5 cellular contexts compared by ENCODE assay signal in the genomic region with DNA sequence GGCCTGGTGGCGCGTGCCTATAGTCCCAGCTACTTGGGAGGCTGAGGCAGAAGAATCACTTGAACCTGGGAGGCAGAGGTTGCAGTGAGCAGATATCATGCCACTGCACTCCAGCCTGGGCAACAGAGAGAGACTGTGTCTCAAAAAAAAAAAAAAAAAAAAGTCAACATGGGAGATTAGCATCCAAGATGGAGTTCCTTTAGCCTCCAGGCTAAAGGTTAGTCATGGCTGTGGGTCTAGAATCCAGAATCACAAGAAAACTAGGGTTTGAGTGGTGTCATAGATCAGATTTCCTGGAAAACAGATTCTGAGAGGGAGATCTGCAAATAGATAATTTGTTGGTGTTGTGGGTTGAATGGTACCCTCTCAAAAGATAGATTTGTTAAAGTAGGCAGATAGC.
DNase-seq lines count a peak whose midpoint lies in the region; ATAC-seq and TF ChIP-seq lines count a peak whose summit lies in the region.
"Not testable (repeated sequence)": the region's sequence is repeated elsewhere in the genome, so short reads cannot be mapped to it uniquely, and the experiment has no call there.

No MANE protein-coding gene starts in this region.

- intact Hi-C loops in esophagus squamous epithelium (cut with DNase I) = not testable (repeated sequence)

- TF ChIP-seq CTCF in RWPE2 (IDR thresholded peaks at IDR 0.05; ENCODE audit: poor library complexity, severe bottlenecking); endothelial cell (IDR thresholded peaks at IDR 0.05; ENCODE audit: unreplicated experiment); esophagus squamous epithelium (IDR thresholded peaks at IDR 0.05): not testable (repeated sequence)

- not testable (repeated sequence) for H2AFZ ChIP-seq in trophoblast cell (ENCODE audit: insufficient read depth, low read length, poor library complexity)

- not testable (repeated sequence) for H2BK120ac ChIP-seq in trophoblast cell (ENCODE audit: insufficient read depth, low read length, poor library complexity)

- H3K4me3 ChIP-seq in RWPE2 (ENCODE audit: severe bottlenecking); esophagus squamous epithelium; trophoblast cell (ENCODE audit: low read depth, low read length): not testable (repeated sequence)

- H3K18ac ChIP-seq in trophoblast cell (ENCODE audit: low read length) = not testable (repeated sequence)

- WGBS in esophagus squamous epithelium, 2 donors = 100% methylated on average over 2 of the region's 2 CpGs; no CpG with 5 or more reads in 1 of the 2 donors
- no CpG with 5 or more reads among the region's 2 CpGs for WGBS in trophoblast cell (ENCODE audit: extremely low coverage, insufficient coverage, insufficient read length)

- not testable (repeated sequence) for H3K4ac ChIP-seq in trophoblast cell (ENCODE audit: low read depth, low read length)

- H3K9ac ChIP-seq in trophoblast cell (ENCODE audit: low read length) = not testable (repeated sequence)

- peaks cover 13% of the 10 kb centered on the region for H3K4me1 ChIP-seq in RWPE2 (ENCODE audit: insufficient read depth, poor library complexity, severe bottlenecking)
- peaks cover 0 to 49% (median 0%) of the 10 kb centered on the region in 3 donors for H3K4me1 ChIP-seq in esophagus squamous epithelium
- not testable (repeated sequence) for H3K4me1 ChIP-seq in trophoblast cell (ENCODE audit: control insufficient read depth in 1 of 2, insufficient read depth in 2 of 2, low read length in 2 of 2)

- not testable (repeated sequence) for H4K91ac ChIP-seq in trophoblast cell (ENCODE audit: low read depth, low read length)

- not testable (repeated sequence) for H3K27ac Mint-ChIP-seq in endothelial cell (ENCODE audit: unreplicated experiment)

- H3K36me3 ChIP-seq in RWPE2 (ENCODE audit: low read depth); esophagus squamous epithelium; trophoblast cell (ENCODE audit: control insufficient read depth in 1 of 2, insufficient read depth in 2 of 2, low read length in 2 of 2): not testable (repeated sequence)

- DNase-seq in ELR (ENCODE audit: low read depth) (peak; percentile 20), trophoblast cell (peak; percentile 56 to 91)
- DNase-seq in RWPE2 (ENCODE audit: low spot score); endothelial cell (ENCODE audit: low spot score); esophagus squamous epithelium (lab: John Stamatoyannopoulos, UW): not testable (repeated sequence)

- not testable (repeated sequence) for ATAC-seq in RWPE2 (ENCODE audit: low read depth)

- H4K8ac ChIP-seq in trophoblast cell (ENCODE audit: low read depth, low read length) = not testable (repeated sequence)

- H4K12ac ChIP-seq in trophoblast cell (ENCODE audit: low read depth, low read length) = not testable (repeated sequence)

- H3K79me2 ChIP-seq in trophoblast cell (ENCODE audit: control insufficient read depth, insufficient read depth, low read length, poor library complexity) = not testable (repeated sequence)

- H3K14ac ChIP-seq in trophoblast cell (ENCODE audit: low read length) = not testable (repeated sequence)

- H3K36me3 Mint-ChIP-seq in endothelial cell (ENCODE audit: low read depth, unreplicated experiment) = peaks cover 30% of the 10 kb centered on the region

- H2AK5ac ChIP-seq in trophoblast cell (ENCODE audit: low read length) = not testable (repeated sequence)

- not testable (repeated sequence) for H3K9me3 ChIP-seq in RWPE2 (ENCODE audit: severe bottlenecking); esophagus squamous epithelium; trophoblast cell (ENCODE audit: insufficient read depth, low read depth, low read length)

- H3K4me1 Mint-ChIP-seq in endothelial cell (ENCODE audit: unreplicated experiment) = not testable (repeated sequence)

- not testable (repeated sequence) for H3K79me1 ChIP-seq in trophoblast cell (ENCODE audit: low read length)

- H2BK12ac ChIP-seq in trophoblast cell (ENCODE audit: low read length) = not testable (repeated sequence)

- not testable (repeated sequence) for H3K27me3 ChIP-seq in RWPE2 (ENCODE audit: insufficient read depth, poor library complexity, severe bottlenecking); esophagus squamous epithelium; trophoblast cell (ENCODE audit: insufficient read depth, low read length)

- not testable (repeated sequence) for H3K23ac ChIP-seq in trophoblast cell (ENCODE audit: low read length)

- not testable (repeated sequence) for H3K27me3 Mint-ChIP-seq in endothelial cell (ENCODE audit: unreplicated experiment)

- not testable (repeated sequence) for TF ChIP-seq POLR2A in esophagus squamous epithelium (IDR thresholded peaks at IDR 0.05)

- peaks cover 21% of the 10 kb centered on the region for H3K9me3 Mint-ChIP-seq in endothelial cell (ENCODE audit: unreplicated experiment)

- H3K4me2 ChIP-seq in trophoblast cell (ENCODE audit: low read length) = not testable (repeated sequence)

- peak overlapping the region; percentile 79 for H3K27ac ChIP-seq in RWPE2 (ENCODE audit: poor library complexity, severe bottlenecking)
- H3K27ac ChIP-seq in esophagus squamous epithelium = peak overlapping the region in 3 of 4 donors; percentile 71 to 85 (median 79)
- not testable (repeated sequence) for H3K27ac ChIP-seq in trophoblast cell (ENCODE audit: low read depth, low read length)

- peak overlapping the region; percentile 10 for H3K4me3 Mint-ChIP-seq in endothelial cell (ENCODE audit: unreplicated experiment)

- not testable (repeated sequence) for H2BK5ac ChIP-seq in trophoblast cell (ENCODE audit: low read depth, low read length, poor library complexity)
